23 cellular contexts compared by ENCODE assay signal in the genomic region with DNA sequence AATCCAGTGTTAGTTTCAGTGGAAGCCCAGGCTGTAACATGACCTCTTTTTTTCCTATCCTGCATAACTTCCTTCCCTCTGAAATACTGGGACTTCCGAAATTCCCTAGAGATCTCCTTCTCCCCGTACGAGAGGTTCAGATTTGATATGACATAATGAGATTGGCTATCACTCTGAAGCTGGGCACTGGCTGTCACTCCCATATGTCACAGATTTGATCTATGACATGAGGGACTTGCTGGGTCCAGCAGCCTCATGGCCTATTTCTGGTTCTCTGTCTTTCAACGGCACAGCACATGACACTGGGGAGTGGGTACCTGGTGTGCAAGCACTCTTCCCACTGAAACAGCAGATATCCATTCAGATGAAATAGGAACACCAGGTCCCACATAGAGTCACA. TPM values are rescaled to one million over a fixed set of nuclear protein-coding genes. Genes with fewer than 3 reads are reported as not detected.
"Had no signal": no experiment of that assay in that cellular context is flagged by ENCODE, and none has a peak within 500 bp of the region (broad histone marks: within the 10 kb centered on the region; RNA-seq: fewer than 3 reads in every experiment).

No MANE protein-coding gene starts in this region.

- H3K4me1 ChIP-seq: breast epithelium had no signal

- H3K27ac ChIP-seq: adrenal gland, breast epithelium, esophagus squamous epithelium, lower lobe of right lung, right atrium auricular region, skin epidermis, tibial nerve, vagina, VCaP had no signal

- H3K27me3 ChIP-seq: vagina had no signal

- H3K27ac Mint-ChIP-seq: activated naive CD4-positive, alpha-beta T cell treated with anti-CD3 and anti-CD28 coated beads, Interleukin-2, amount 50 U/mL, for 72 hours; natural killer cell; stimulated activated naive CD8-positive, alpha-beta T cell treated with anti-CD3 and anti-CD28 coated beads, Interleukin-15, Interleukin-2, amounts not matched to agents 100 ng/mL and 50 ng/mL, for 24 hours had no signal

- H3K4me3 Mint-ChIP-seq: natural killer cell; stimulated activated naive CD8-positive, alpha-beta T cell treated with anti-CD3 and anti-CD28 coated beads, Interleukin-15, Interleukin-2, amounts not matched to agents 100 ng/mL and 50 ng/mL, for 24 hours had no signal

- H3K9me3 Mint-ChIP-seq: stimulated activated naive CD8-positive, alpha-beta T cell treated with anti-CD3 and anti-CD28 coated beads, Interleukin-15, Interleukin-2, amounts not matched to agents 100 ng/mL and 50 ng/mL, for 24 hours had no signal

- H3K9me3 ChIP-seq: adrenal gland, breast epithelium, esophagus squamous epithelium, lower lobe of right lung, right atrium auricular region, tibial nerve, vagina had no signal

- H3K36me3 Mint-ChIP-seq: natural killer cell had no signal

- DNase-seq: activated CD4-positive, alpha-beta T cell treated with anti-CD3 and anti-CD28 coated beads, Interleukin-2, amount 50 U/mL, for 48 hours; activated gamma-delta T cell; cortex of kidney; effector CD4-positive, alpha-beta T cell; esophagus squamous epithelium; natural killer cell; nucleus accumbens; stimulated activated CD4-positive, alpha-beta T cell treated with anti-CD3 and anti-CD28 coated beads, Interleukin-15, amount 100 ng/mL, for 24 hours; stimulated activated CD4-positive, alpha-beta T cell treated with anti-CD3 and anti-CD28 coated beads, Interleukin-2, amount 100 ng/mL, for 48 hours; T-helper 2 cell had no signal

- H3K4me1 Mint-ChIP-seq: natural killer cell had no signal

- H3K36me3 ChIP-seq: adrenal gland, breast epithelium, esophagus squamous epithelium, lower lobe of right lung, right atrium auricular region, tibial nerve, vagina had no signal

RNA-seq across cellular contexts. Expression of gene PF4, which starts 36.7 kb away (rescaled TPM):
- total RNA-seq: activated naive CD4-positive, alpha-beta T cell treated with anti-CD3 and anti-CD28 coated beads, Interleukin-2, amount 50 U/mL, for 72 hours; astrocyte; breast epithelium; endothelial cell of umbilical vein; esophagus squamous epithelium; mesenteric fat pad had no signal
- polyA plus RNA-seq: endothelial cell of umbilical vein had no signal

RNA-seq across cellular contexts. Expression of gene PPBP, which starts 42.9 kb away (rescaled TPM):
- total RNA-seq: activated naive CD4-positive, alpha-beta T cell treated with anti-CD3 and anti-CD28 coated beads, Interleukin-2, amount 50 U/mL, for 72 hours; astrocyte; endothelial cell of umbilical vein; vagina had no signal
- polyA plus RNA-seq: endothelial cell of umbilical vein had no signal

RNA-seq across cellular contexts. Expression of gene CXCL5, which starts 53.3 kb away (rescaled TPM):
- total RNA-seq: activated naive CD4-positive, alpha-beta T cell treated with anti-CD3 and anti-CD28 coated beads, Interleukin-2, amount 50 U/mL, for 72 hours; right atrium auricular region; vagina had no signal
